8 cellular contexts compared by ENCODE assay signal in genomic region chr14:68939893-68940613, GRCh38. TPM values are rescaled to one million over a fixed set of nuclear protein-coding genes. Genes with fewer than 3 reads are reported as not detected.
A peak's percentile ranks its signal among the peaks of the same experiment; 100 is the strongest.
DNase-seq lines count a peak whose midpoint lies in the region; ATAC-seq and TF ChIP-seq lines count a peak whose summit lies in the region.

No MANE protein-coding gene starts in this region.

- no peak overlapping the region for H3K9ac ChIP-seq in HCT116 (ENCODE audit: low read length)
- peak overlapping the region; percentile 60 for H3K9ac ChIP-seq in skeletal muscle satellite cell (ENCODE audit: low read depth, low read length)

- no peaks in the 10 kb centered on the region for H3K9me3 Mint-ChIP-seq in activated naive CD8-positive, alpha-beta T cell treated with anti-CD3 and anti-CD28 coated beads for 36 hours
- H3K9me3 Mint-ChIP-seq in T-helper 2 cell treated with Interferon-gamma antibody and Interleukin-4, amounts not matched to agents 5 μg/mL and 100 μg/mL, for 36 hours = no peaks in the 10 kb centered on the region

- no peak overlapping the region for H3K4me3 Mint-ChIP-seq in activated naive CD8-positive, alpha-beta T cell treated with anti-CD3 and anti-CD28 coated beads for 36 hours
- no peak overlapping the region for H3K4me3 Mint-ChIP-seq in T-helper 2 cell treated with Interferon-gamma antibody and Interleukin-4, amounts not matched to agents 5 μg/mL and 100 μg/mL, for 36 hours

- TF ChIP-seq POLR2A in HCT116 (IDR thresholded peaks at IDR 0.05; ENCODE audit: borderline replicate concordance, extremely low read depth, insufficient read depth, insufficient read length) = no peak

- H3K27me3 Mint-ChIP-seq in activated naive CD8-positive, alpha-beta T cell treated with anti-CD3 and anti-CD28 coated beads for 36 hours = no peaks in the 10 kb centered on the region
- H3K27me3 Mint-ChIP-seq in T-helper 2 cell treated with Interferon-gamma antibody and Interleukin-4, amounts not matched to agents 5 μg/mL and 100 μg/mL, for 36 hours (ENCODE audit: low read depth) = no peaks in the 10 kb centered on the region

- POLR2A ChIA-PET in HCT116 (lab: Charles Lee) = interaction anchor here (0.6 to 1.3 kb wide), 2 partner anchors 9 to 125 kb away, joined by 3 to 6 read pairs; no protein-coding TSS in a partner anchor

- RAD21 ChIA-PET in HCT116 (lab: Charles Lee; ENCODE audit: low non-redundant PET in 1 of 2, low total read pairs in 2 of 2, uncharacterized antibody in 2 of 2, unreplicated experiment in 2 of 2) = no interaction called here

- H3K27me3 ChIP-seq in HCT116 (ENCODE audit: insufficient read depth, low read length) = no peaks in the 10 kb centered on the region
- H3K27me3 ChIP-seq in skeletal muscle satellite cell (ENCODE audit: control insufficient read depth, insufficient read depth, low read length) = no peaks in the 10 kb centered on the region

- CTCF ChIA-PET in HCT116 (lab: Charles Lee) = interaction anchor here (0.9 to 2.1 kb wide), 2 partner anchors 29 to 167 kb away, joined by 3 to 5 read pairs; no protein-coding TSS in a partner anchor

- intact Hi-C loops in HCT116 (cut with micrococcal nuclease) = no loop called here
- intact Hi-C loops in left ventricle myocardium superior (cut with micrococcal nuclease) = no loop called here

- H3K27ac ChIP-seq in HCT116 (ENCODE audit: low read depth, low read length) = no peak overlapping the region

- no peak overlapping the region for H2AFZ ChIP-seq in HCT116 (ENCODE audit: low read depth, low read length, poor library complexity, severe bottlenecking)

- H3K36me3 ChIP-seq in HCT116 (ENCODE audit: control insufficient read depth in 1 of 2, insufficient read depth in 2 of 2, low read length in 2 of 2) = no peaks in the 10 kb centered on the region; a peak in 1 of 4 replicates
- peaks cover 17% of the 10 kb centered on the region for H3K36me3 ChIP-seq in skeletal muscle satellite cell (ENCODE audit: insufficient read depth, low read length)

- H3K4me3 ChIP-seq in HCT116 (replicated peaks in 1 of 2; ENCODE audit: low read depth in 1 of 2, low read length in 2 of 2) (no peak overlapping the region), skeletal muscle satellite cell (ENCODE audit: low read length) (no peak overlapping the region)

- H3K27ac Mint-ChIP-seq in activated naive CD8-positive, alpha-beta T cell treated with anti-CD3 and anti-CD28 coated beads for 36 hours = peak overlapping the region; percentile 68
- H3K27ac Mint-ChIP-seq in T-helper 2 cell treated with Interferon-gamma antibody and Interleukin-4, amounts not matched to agents 5 μg/mL and 100 μg/mL, for 36 hours = no peak overlapping the region

- ATAC-seq in HCT116 (peak; percentile 41), left ventricle myocardium superior (peak; percentile 76)

- TF ChIP-seq CTCF in HCT116 (IDR thresholded peaks at IDR 0.05 in 2 of 3, conservative IDR thresholded peaks at IDR 0.05 in 1 of 3; ENCODE audit: borderline replicate concordance in 1 of 3, insufficient read depth in 1 of 3, low read depth in 2 of 3, low read length in 2 of 3) = no peak

- no peak for DNase-seq in HCT116 (ENCODE audit: low read depth, low spot score)
- peak; percentile 33 for DNase-seq in activated naive CD8-positive, alpha-beta T cell treated with anti-CD3 and anti-CD28 coated beads for 36 hours
- peak; percentile 81 for DNase-seq in left ventricle myocardium superior
- DNase-seq in T-helper 2 cell treated with Interferon-gamma antibody and Interleukin-4, amounts not matched to agents 5 μg/mL and 100 μg/mL, for 36 hours (ENCODE audit: low spot score) = no peak
- DNase-seq in T-helper 9 cell = no peak
- no peak for DNase-seq in activated CD4-positive, alpha-beta T cell treated with anti-CD3 and anti-CD28 coated beads for 48 hours
- DNase-seq in NK-92 treated with Interleukin-12 subunit alpha and Interleukin-12 subunit beta, amount 100 ng/mL, for 24 hours (lab: John Stamatoyannopoulos, UW) = no peak

- H3K4me2 ChIP-seq in HCT116 (ENCODE audit: low read length) = peak overlapping the region; percentile 27; the same call in 1 of the 2 replicates
- H3K4me2 ChIP-seq in skeletal muscle satellite cell (ENCODE audit: low read length) = peak overlapping the region; percentile 64

- no TSS peak for BruUV-seq in HCT116 (replicated peaks; lab: Mats Ljungman, UMichigan)

- no peak for TF ChIP-seq RAD21 in HCT116 (IDR thresholded peaks at IDR 0.05; ENCODE audit: low read depth)

- H3K36me3 Mint-ChIP-seq in activated naive CD8-positive, alpha-beta T cell treated with anti-CD3 and anti-CD28 coated beads for 36 hours = peaks cover 3% of the 10 kb centered on the region
- H3K36me3 Mint-ChIP-seq in T-helper 2 cell treated with Interferon-gamma antibody and Interleukin-4, amounts not matched to agents 5 μg/mL and 100 μg/mL, for 36 hours (ENCODE audit: low read depth) = no peaks in the 10 kb centered on the region

- H3K9me2 ChIP-seq in HCT116 (ENCODE audit: insufficient read depth) = no peaks in the 10 kb centered on the region

- peaks cover 83% of the 10 kb centered on the region for H3K4me1 Mint-ChIP-seq in activated naive CD8-positive, alpha-beta T cell treated with anti-CD3 and anti-CD28 coated beads for 36 hours
- peaks cover 17% of the 10 kb centered on the region for H3K4me1 Mint-ChIP-seq in T-helper 2 cell treated with Interferon-gamma antibody and Interleukin-4, amounts not matched to agents 5 μg/mL and 100 μg/mL, for 36 hours (ENCODE audit: low read depth)

- peaks cover 92% of the 10 kb centered on the region for H3K79me2 ChIP-seq in HCT116 (ENCODE audit: insufficient read depth, low read length)

- peaks cover 8% of the 10 kb centered on the region; the same call in 1 of the 2 replicates for H4K20me1 ChIP-seq in HCT116 (ENCODE audit: insufficient read depth)

- H3K4me1 ChIP-seq in HCT116 (ENCODE audit: control insufficient read depth in 1 of 2, insufficient read depth in 2 of 2, low read length in 2 of 2) (peaks cover 45 to 65% of the 10 kb centered on the region in 2 experiments), skeletal muscle satellite cell (ENCODE audit: control insufficient read depth, insufficient read depth, low read length) (peaks cover 95% of the 10 kb centered on the region)

- no peaks in the 10 kb centered on the region for H3K9me3 ChIP-seq in HCT116 (ENCODE audit: control insufficient read depth in 1 of 2, insufficient read depth in 1 of 2, low read depth in 1 of 2, low read length in 2 of 2)
- no peaks in the 10 kb centered on the region for H3K9me3 ChIP-seq in skeletal muscle satellite cell (replicated peaks; ENCODE audit: low read length)

TF ChIP-seq in HCT116, 20 proteins besides CTCF, POLR2A, EP300 and RAD21:
- TF ChIP-seq EZH2 (IDR thresholded peaks at IDR 0.05) (no peak), SRF (IDR thresholded peaks at IDR 0.05; ENCODE audit: low read depth) (0 out of 2 replicates have a peak, but pooled peaks have one; percentile 20)

RNA-seq across cellular contexts. Expression of gene ACTN1, which starts 39.0 kb away (rescaled TPM):
- 123 TPM for total RNA-seq in HCT116 (2021; ENCODE audit: unreplicated experiment)
- polyA plus RNA-seq in HCT116 (2012) = 134 and 167 TPM in 2 replicates
- 100 to 1,000 TPM; 171 to 177 TPM for total RNA-seq in activated naive CD8-positive, alpha-beta T cell treated with anti-CD3 and anti-CD28 coated beads for 36 hours
- total RNA-seq in left ventricle myocardium superior = 90.5 TPM
- total RNA-seq in skeletal muscle satellite cell (2012; rRNA removed) = 110 and 141 TPM in 2 replicates

Comparison
In these comparisons a context has a peak if more than half of its experiments do, and no peak if none do; other contexts are left out.
1. DNase-seq: peak in activated naive CD8-positive, alpha-beta T cell treated with anti-CD3 and anti-CD28 coated beads for 36 hours (single experiment) and left ventricle myocardium superior (single experiment); none in HCT116 (single experiment), T-helper 2 cell treated with Interferon-gamma antibody and Interleukin-4, amounts not matched to agents 5 μg/mL and 100 μg/mL, for 36 hours (single experiment), T-helper 9 cell (single experiment), activated CD4-positive, alpha-beta T cell treated with anti-CD3 and anti-CD28 coated beads for 48 hours (single experiment) and NK-92 treated with Interleukin-12 subunit alpha and Interleukin-12 subunit beta, amount 100 ng/mL, for 24 hours (single experiment).